In the genomic region with DNA sequence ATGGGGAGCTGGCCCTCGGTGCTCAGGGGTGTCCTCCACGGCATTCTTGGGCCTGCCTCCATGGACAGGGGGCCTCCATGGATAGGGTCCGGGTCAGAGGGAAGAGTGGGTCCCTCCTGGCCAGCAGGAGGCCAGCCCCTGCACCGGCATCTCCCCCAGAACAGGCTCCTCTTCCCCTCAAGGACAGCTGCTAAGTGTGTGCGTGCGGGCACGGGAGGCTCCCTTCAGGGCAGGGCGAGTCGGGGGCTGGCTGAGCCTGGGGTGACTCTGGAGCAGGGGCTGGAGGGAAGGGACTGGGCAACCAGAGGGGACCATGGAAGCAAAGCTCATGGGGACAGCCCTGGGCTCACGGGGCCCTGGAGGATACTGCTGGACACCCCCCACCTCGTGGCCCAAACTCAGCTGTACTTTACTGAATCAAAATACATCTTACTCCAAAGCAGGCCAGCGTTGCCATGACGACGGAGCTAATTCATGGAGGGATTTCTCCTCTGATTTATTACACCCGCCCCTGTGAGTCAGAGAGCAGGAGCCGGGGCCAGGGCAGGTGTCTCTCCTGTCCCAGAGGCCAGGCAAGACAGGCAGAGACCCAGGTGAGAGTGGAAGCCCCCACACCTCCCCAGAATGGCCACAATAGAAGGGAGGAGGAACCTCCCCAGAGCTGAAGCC, we compare ENCODE assay signal across 9 cellular contexts. TPM values are rescaled to one million over a fixed set of nuclear protein-coding genes. Genes with fewer than 3 reads are reported as not detected.
DNase-seq lines count a peak whose midpoint lies in the region; ATAC-seq and TF ChIP-seq lines count a peak whose summit lies in the region.
"Had no signal": no experiment of that assay in that cellular context is flagged by ENCODE, and none has a peak within 500 bp of the region (broad histone marks: within the 10 kb centered on the region; RNA-seq: fewer than 3 reads in every experiment).

No MANE protein-coding gene starts in this region.

- no peaks in the 10 kb centered on the region for H3K36me3 ChIP-seq in BE2C
- no peaks in the 10 kb centered on the region for H3K36me3 ChIP-seq in GM23338 (ENCODE audit: insufficient read depth)

- no peaks in the 10 kb centered on the region for H3K9me3 Mint-ChIP-seq in GM23338
- H3K9me3 Mint-ChIP-seq in endothelial cell (ENCODE audit: unreplicated experiment), result no peaks in the 10 kb centered on the region
- H3K9me3 Mint-ChIP-seq: WTC11 had no signal

- peaks cover 17% of the 10 kb centered on the region for H3K4me1 ChIP-seq in BE2C
- H3K4me1 ChIP-seq in GM23338 (ENCODE audit: insufficient read depth), result no peaks in the 10 kb centered on the region; the same call in 1 of the 2 replicates

- ATAC-seq in GM23338, result no peak
- no peak for ATAC-seq in GM19455 (IDR thresholded peaks at IDR 0.05; ENCODE audit: unreplicated experiment)
- ATAC-seq in HG03097 (IDR thresholded peaks at IDR 0.05; ENCODE audit: low FRiP score, unreplicated experiment), result no peak

- H3K27me3 Mint-ChIP-seq in GM23338 (ENCODE audit: insufficient read depth, low read depth, poor library complexity) (peaks cover 25% of the 10 kb centered on the region), endothelial cell (ENCODE audit: unreplicated experiment) (peaks cover 25% of the 10 kb centered on the region)

- H3K9me2 ChIP-seq in GM23338 (ENCODE audit: insufficient read depth), result no peaks in the 10 kb centered on the region

- peak; percentile 80 for DNase-seq in BE2C
- no peak for DNase-seq in GM23338 (ENCODE audit: low spot score)
- DNase-seq in SK-N-DZ (ENCODE audit: low spot score), result peak; percentile 78
- DNase-seq in head of caudate nucleus, result peak in 29 of 42 donors; percentile 33 to 84 (median 62)
- DNase-seq in endothelial cell (ENCODE audit: low spot score), result no peak

- H3K27ac Mint-ChIP-seq in GM23338, result no peak overlapping the region
- no peak overlapping the region for H3K27ac Mint-ChIP-seq in endothelial cell (ENCODE audit: unreplicated experiment)
- H3K27ac Mint-ChIP-seq: WTC11 had no signal

- no peak overlapping the region for H3K27ac ChIP-seq in GM23338 (ENCODE audit: low read depth)
- H3K27ac ChIP-seq: epithelial cell of prostate had no signal

- H3K4me3 ChIP-seq in BE2C (ENCODE audit: low read depth, low read length) (peak overlapping the region; percentile 62), GM23338 (no peak overlapping the region)

- no peak overlapping the region for H3K4me2 ChIP-seq in GM23338

- intact Hi-C loops in head of caudate nucleus (cut with DNase I), result no loop called here

- no peaks in the 10 kb centered on the region for H3K9me3 ChIP-seq in BE2C

- H3K27me3 ChIP-seq in BE2C (no peaks in the 10 kb centered on the region), GM23338 (ENCODE audit: insufficient read depth) (peaks cover 37% of the 10 kb centered on the region)

- H3F3A ChIP-seq in GM23338 (replicated peaks; ENCODE audit: low read depth), result 0 out of 2 replicates have a peak, but pooled peaks cover 2% of the 10 kb centered on the region

- H3K36me3 Mint-ChIP-seq in GM23338 (ENCODE audit: low read depth) (no peaks in the 10 kb centered on the region; the same call in 2 of the 3 replicates), endothelial cell (ENCODE audit: low read depth, unreplicated experiment) (no peaks in the 10 kb centered on the region)
- H3K36me3 Mint-ChIP-seq: WTC11 had no signal

- H4K20me1 ChIP-seq in GM23338 (replicated peaks; ENCODE audit: insufficient read depth), result no peaks in the 10 kb centered on the region

- no peak overlapping the region for H2AFZ ChIP-seq in GM23338

- no peaks in the 10 kb centered on the region for H3K79me2 ChIP-seq in GM23338 (replicated peaks; ENCODE audit: insufficient read depth)

- TF ChIP-seq CTCF in BE2C (IDR thresholded peaks at IDR 0.05; ENCODE audit: low read depth, low read length) (no peak), GM23338 (conservative IDR thresholded peaks at IDR 0.05; ENCODE audit: low read depth in 2 of 2) (no peak), endothelial cell (IDR thresholded peaks at IDR 0.05; ENCODE audit: unreplicated experiment) (no peak)

- H3K4me3 Mint-ChIP-seq in GM23338 (peak overlapping the region; percentile 70; the same call in 1 of the 3 replicates), endothelial cell (ENCODE audit: unreplicated experiment) (no peak overlapping the region)

- H3K4me1 Mint-ChIP-seq in GM23338, result no peaks in the 10 kb centered on the region
- H3K4me1 Mint-ChIP-seq in endothelial cell (ENCODE audit: unreplicated experiment), result no peaks in the 10 kb centered on the region

TF ChIP-seq in GM23338, 12 proteins besides CTCF, POLR2A, EP300 and RAD21 (continues in another document):
- TF ChIP-seq NANOG (IDR thresholded peaks at IDR 0.05; ENCODE audit: borderline replicate concordance) (no peak), EZH2 (IDR thresholded peaks at IDR 0.05; ENCODE audit: low read depth, unreplicated experiment) (no peak), JUNB (IDR thresholded peaks at IDR 0.05; ENCODE audit: unreplicated experiment) (no peak), ZNF114 (CRISPR knock-in tag; IDR thresholded peaks at IDR 0.05) (no peak), ZNF331 (CRISPR knock-in tag; IDR thresholded peaks at IDR 0.05; ENCODE audit: low read depth) (no peak), POLR2AphosphoS5 (IDR thresholded peaks at IDR 0.05; ENCODE audit: low read depth) (no peak)
- TF ChIP-seq, protein P1, sequence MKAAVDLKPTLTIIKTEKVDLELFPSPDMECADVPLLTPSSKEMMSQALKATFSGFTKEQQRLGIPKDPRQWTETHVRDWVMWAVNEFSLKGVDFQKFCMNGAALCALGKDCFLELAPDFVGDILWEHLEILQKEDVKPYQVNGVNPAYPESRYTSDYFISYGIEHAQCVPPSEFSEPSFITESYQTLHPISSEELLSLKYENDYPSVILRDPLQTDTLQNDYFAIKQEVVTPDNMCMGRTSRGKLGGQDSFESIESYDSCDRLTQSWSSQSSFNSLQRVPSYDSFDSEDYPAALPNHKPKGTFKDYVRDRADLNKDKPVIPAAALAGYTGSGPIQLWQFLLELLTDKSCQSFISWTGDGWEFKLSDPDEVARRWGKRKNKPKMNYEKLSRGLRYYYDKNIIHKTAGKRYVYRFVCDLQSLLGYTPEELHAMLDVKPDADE (IDR thresholded peaks at IDR 0.05), result no peak

RNA-seq across cellular contexts. Expression of a gene that starts 2.1 kb away (rescaled TPM):
- polyA plus RNA-seq in BE2C (2012; ENCODE audit: insufficient read depth, insufficient read length, low read depth), result 8.6 TPM
- total RNA-seq in GM23338 (2014; rRNA removed; shearing (Covaris generic)), result 2.4 and 6.2 TPM in 2 replicates
- polyA plus RNA-seq in GM23338 (2016; fragmentation: Nextera tagmentation; extraction: Ambion mirVana), result 1.0 TPM in 2 replicates
- polyA plus RNA-seq in SK-N-DZ (2014; cell fraction: cytosol; rRNA removed), result 4.7 and 4.8 TPM in 2 replicates
- polyA plus RNA-seq in SK-N-DZ (2014; cell fraction: nucleus; rRNA removed), result 28.7 and 32.8 TPM in 2 replicates
- 2.4 TPM for total RNA-seq in endothelial cell (ENCODE audit: unreplicated experiment)

RNA-seq across cellular contexts. Expression of a gene that starts 11.0 kb away (rescaled TPM):
- polyA plus RNA-seq in BE2C (2012; ENCODE audit: insufficient read depth, insufficient read length, low read depth), result 254 TPM
- 98.1 and 138 TPM in 2 replicates for total RNA-seq in GM23338 (2014; rRNA removed; shearing (Covaris generic))
- polyA plus RNA-seq in GM23338 (2016; fragmentation: Nextera tagmentation; extraction: Ambion mirVana), result 55.3 and 58.8 TPM in 2 replicates
- polyA plus RNA-seq in SK-N-DZ (2014; cell fraction: cytosol; rRNA removed), result 37.3 and 53.0 TPM in 2 replicates
- polyA plus RNA-seq in SK-N-DZ (2014; cell fraction: nucleus; rRNA removed), result 103 and 131 TPM in 2 replicates
- total RNA-seq in endothelial cell (ENCODE audit: unreplicated experiment), result 35.4 TPM

RNA-seq across cellular contexts. Expression of a gene that starts 16.4 kb away (rescaled TPM):
- 17.1 TPM for polyA plus RNA-seq in BE2C (2012; ENCODE audit: insufficient read depth, insufficient read length, low read depth)
- 3.8 and 5.3 TPM in 2 replicates for total RNA-seq in GM23338 (2014; rRNA removed; shearing (Covaris generic))
- 4.8 and 6.3 TPM in 2 replicates for polyA plus RNA-seq in GM23338 (2016; fragmentation: Nextera tagmentation; extraction: Ambion mirVana)
- 9.1 and 16.3 TPM in 2 replicates for polyA plus RNA-seq in SK-N-DZ (2014; cell fraction: cytosol; rRNA removed)
- 103 and 141 TPM in 2 replicates for polyA plus RNA-seq in SK-N-DZ (2014; cell fraction: nucleus; rRNA removed)
- 21.1 TPM for total RNA-seq in endothelial cell (ENCODE audit: unreplicated experiment)

RNA-seq across cellular contexts. Expression of a gene that starts 20.3 kb away (rescaled TPM):
- 70.4 TPM for polyA plus RNA-seq in BE2C (2012; ENCODE audit: insufficient read depth, insufficient read length, low read depth)
- 59.3 and 80.3 TPM in 2 replicates for total RNA-seq in GM23338 (2014; rRNA removed; shearing (Covaris generic))
- 44.4 and 52.1 TPM in 2 replicates for polyA plus RNA-seq in GM23338 (2016; fragmentation: Nextera tagmentation; extraction: Ambion mirVana)
- polyA plus RNA-seq in SK-N-DZ (2014; cell fraction: cytosol; rRNA removed), result 40.6 and 53.1 TPM in 2 replicates
- 122 and 125 TPM in 2 replicates for polyA plus RNA-seq in SK-N-DZ (2014; cell fraction: nucleus; rRNA removed)
- total RNA-seq in endothelial cell (ENCODE audit: unreplicated experiment), result 31.5 TPM

RNA-seq across cellular contexts. Expression of a gene that starts 29.1 kb away (rescaled TPM):
- polyA plus RNA-seq in BE2C (2012; ENCODE audit: insufficient read depth, insufficient read length, low read depth), result 160 TPM
- total RNA-seq in GM23338 (2014; rRNA removed; shearing (Covaris generic)), result 42.0 and 45.5 TPM in 2 replicates
- polyA plus RNA-seq in GM23338 (2016; fragmentation: Nextera tagmentation; extraction: Ambion mirVana), result 22.6 and 22.7 TPM in 2 replicates
- 33.7 and 43.6 TPM in 2 replicates for polyA plus RNA-seq in SK-N-DZ (2014; cell fraction: cytosol; rRNA removed)
- polyA plus RNA-seq in SK-N-DZ (2014; cell fraction: nucleus; rRNA removed), result 308 and 320 TPM in 2 replicates
- total RNA-seq in endothelial cell (ENCODE audit: unreplicated experiment), result 35.9 TPM

Comparison
In these comparisons a context has a peak if more than half of its experiments do, and no peak if none do; other contexts are left out.
1. DNase-seq: peak in BE2C (single experiment), SK-N-DZ (single experiment) and head of caudate nucleus (29 of 42); none in GM23338 (single experiment) and endothelial cell (single experiment).